16 cellular contexts compared by ENCODE assay signal in genomic region chr5:109830955-109831502, GRCh38.
DNase-seq lines count a peak whose midpoint lies in the region; ATAC-seq and TF ChIP-seq lines count a peak whose summit lies in the region.
"Had no signal": no experiment of that assay in that cellular context is flagged by ENCODE, and none has a peak within 500 bp of the region (broad histone marks: within the 10 kb centered on the region; RNA-seq: fewer than 3 reads in every experiment).

No MANE protein-coding gene starts in this region.

- no peak for DNase-seq in activated naive CD4-positive, alpha-beta T cell treated with anti-CD3 and anti-CD28 coated beads, Interleukin-2, amount 50 U/mL, for 72 hours (ENCODE audit: low spot score in 2 of 2)
- no peak for DNase-seq in activated naive CD4-positive, alpha-beta T cell treated with anti-CD3 and anti-CD28 coated beads, Interleukin-2, amount 50 U/mL, for 16 hours
- DNase-seq in RPMI7951 (ENCODE audit: low read depth): peak; percentile 60
- peak in 1 of 2 donors; percentile 36 for DNase-seq in foreskin keratinocyte
- DNase-seq in type B pancreatic cell (ENCODE audit: extremely low spot score, unreplicated experiment): no peak
- DNase-seq in CD8-positive, alpha-beta memory T cell: no peak
- no peak for DNase-seq in NCI-H1092 treated with DMSO at 0.1 percent for 48 hours (lab: John Stamatoyannopoulos, UW)
- DNase-seq: activated CD4-positive, alpha-beta memory T cell treated with anti-CD3 and anti-CD28 coated beads for 36 hours; Caco-2; colonic mucosa; NCI-H1092 had no signal

- no peaks in the 10 kb centered on the region for H3K9me3 ChIP-seq in CD8-positive, alpha-beta memory T cell (ENCODE audit: low read length)
- H3K9me3 ChIP-seq: Caco-2, colonic mucosa, esophagus muscularis mucosa, prostate gland, suprapubic skin had no signal

- ATAC-seq in activated naive CD4-positive, alpha-beta T cell treated with anti-CD3 and anti-CD28 coated beads, Interleukin-2, amount 50 U/mL, for 72 hours: no peak
- ATAC-seq in foreskin keratinocyte (peak; percentile 15), HG02571 (IDR thresholded peaks at IDR 0.05; ENCODE audit: unreplicated experiment) (no peak)

- H3K9me3 Mint-ChIP-seq in activated naive CD4-positive, alpha-beta T cell treated with anti-CD3 and anti-CD28 coated beads, Interleukin-2, amount 50 U/mL, for 72 hours: peaks cover 4 to 10% of the 10 kb centered on the region in 2 donors
- peaks cover 9% of the 10 kb centered on the region for H3K9me3 Mint-ChIP-seq in type B pancreatic cell
- H3K9me3 Mint-ChIP-seq in CD8-positive, alpha-beta memory T cell: no peaks in the 10 kb centered on the region
- H3K9me3 Mint-ChIP-seq: activated CD4-positive, alpha-beta memory T cell treated with anti-CD3 and anti-CD28 coated beads for 36 hours had no signal

- H3K27ac Mint-ChIP-seq in activated naive CD4-positive, alpha-beta T cell treated with anti-CD3 and anti-CD28 coated beads, Interleukin-2, amount 50 U/mL, for 72 hours: peak overlapping the region; percentile 7 to 59
- peak overlapping the region; percentile 12 for H3K27ac Mint-ChIP-seq in type B pancreatic cell
- peak overlapping the region in 4 of 8 donors; percentile 0 to 38 (median 6) for H3K27ac Mint-ChIP-seq in CD8-positive, alpha-beta memory T cell
- H3K27ac Mint-ChIP-seq: activated CD4-positive, alpha-beta memory T cell treated with anti-CD3 and anti-CD28 coated beads for 36 hours had no signal

- H3K4me3 ChIP-seq in CD8-positive, alpha-beta memory T cell (ENCODE audit: low read length): no peak overlapping the region
- H3K4me3 ChIP-seq: colonic mucosa, esophagus muscularis mucosa, hepatocyte, prostate gland, suprapubic skin had no signal

- H3K4me3 Mint-ChIP-seq in type B pancreatic cell: no peak overlapping the region
- no peak overlapping the region for H3K4me3 Mint-ChIP-seq in CD8-positive, alpha-beta memory T cell
- H3K4me3 Mint-ChIP-seq: activated CD4-positive, alpha-beta memory T cell treated with anti-CD3 and anti-CD28 coated beads for 36 hours had no signal

- H3K4me1 Mint-ChIP-seq in type B pancreatic cell (ENCODE audit: unreplicated experiment): no peaks in the 10 kb centered on the region
- H3K4me1 Mint-ChIP-seq in CD8-positive, alpha-beta memory T cell: peaks cover 19 to 30% (median 23%) of the 10 kb centered on the region in 3 donors

- no peaks in the 10 kb centered on the region for H3K27me3 Mint-ChIP-seq in type B pancreatic cell
- no peaks in the 10 kb centered on the region for H3K27me3 Mint-ChIP-seq in CD8-positive, alpha-beta memory T cell
- H3K27me3 Mint-ChIP-seq: activated CD4-positive, alpha-beta memory T cell treated with anti-CD3 and anti-CD28 coated beads for 36 hours had no signal

- no peak overlapping the region for H3K27ac ChIP-seq in foreskin keratinocyte
- H3K27ac ChIP-seq in CD8-positive, alpha-beta memory T cell (ENCODE audit: low read depth, low read length): no peak overlapping the region
- H3K27ac ChIP-seq: colonic mucosa, esophagus muscularis mucosa, hepatocyte, prostate gland, suprapubic skin had no signal

- peaks cover 32 to 75% of the 10 kb centered on the region in 2 donors for H3K36me3 Mint-ChIP-seq in activated naive CD4-positive, alpha-beta T cell treated with anti-CD3 and anti-CD28 coated beads, Interleukin-2, amount 50 U/mL, for 72 hours
- peaks cover 40% of the 10 kb centered on the region for H3K36me3 Mint-ChIP-seq in type B pancreatic cell
- peaks cover 29 to 63% (median 33%) of the 10 kb centered on the region in 3 donors for H3K36me3 Mint-ChIP-seq in CD8-positive, alpha-beta memory T cell

- CTCF ChIA-PET in CD8-positive, alpha-beta memory T cell (lab: Charles Lee): no interaction called here

- H3K4me1 ChIP-seq in foreskin keratinocyte: peaks cover 23% of the 10 kb centered on the region
- H3K4me1 ChIP-seq in CD8-positive, alpha-beta memory T cell (ENCODE audit: insufficient read depth, low read length): no peaks in the 10 kb centered on the region
- H3K4me1 ChIP-seq: colonic mucosa, esophagus muscularis mucosa, prostate gland, suprapubic skin had no signal

- no peaks in the 10 kb centered on the region for H3K36me3 ChIP-seq in CD8-positive, alpha-beta memory T cell (ENCODE audit: insufficient read depth, low read length)
- H3K36me3 ChIP-seq: colonic mucosa, prostate gland had no signal

- no peaks in the 10 kb centered on the region for H3K27me3 ChIP-seq in foreskin keratinocyte
- no peaks in the 10 kb centered on the region for H3K27me3 ChIP-seq in CD8-positive, alpha-beta memory T cell (ENCODE audit: insufficient read depth, low read length, poor library complexity, severe bottlenecking)
- H3K27me3 ChIP-seq: colonic mucosa, esophagus muscularis mucosa, hepatocyte, suprapubic skin had no signal

- POLR2A ChIA-PET in CD8-positive, alpha-beta memory T cell (lab: Charles Lee): no interaction called here

- TF ChIP-seq CTCF in foreskin keratinocyte (conservative IDR thresholded peaks at IDR 0.05) (no peak), type B pancreatic cell (conservative IDR thresholded peaks at IDR 0.05) (no peak)
